1 cellular context compared by ENCODE assay signal in the genomic region with DNA sequence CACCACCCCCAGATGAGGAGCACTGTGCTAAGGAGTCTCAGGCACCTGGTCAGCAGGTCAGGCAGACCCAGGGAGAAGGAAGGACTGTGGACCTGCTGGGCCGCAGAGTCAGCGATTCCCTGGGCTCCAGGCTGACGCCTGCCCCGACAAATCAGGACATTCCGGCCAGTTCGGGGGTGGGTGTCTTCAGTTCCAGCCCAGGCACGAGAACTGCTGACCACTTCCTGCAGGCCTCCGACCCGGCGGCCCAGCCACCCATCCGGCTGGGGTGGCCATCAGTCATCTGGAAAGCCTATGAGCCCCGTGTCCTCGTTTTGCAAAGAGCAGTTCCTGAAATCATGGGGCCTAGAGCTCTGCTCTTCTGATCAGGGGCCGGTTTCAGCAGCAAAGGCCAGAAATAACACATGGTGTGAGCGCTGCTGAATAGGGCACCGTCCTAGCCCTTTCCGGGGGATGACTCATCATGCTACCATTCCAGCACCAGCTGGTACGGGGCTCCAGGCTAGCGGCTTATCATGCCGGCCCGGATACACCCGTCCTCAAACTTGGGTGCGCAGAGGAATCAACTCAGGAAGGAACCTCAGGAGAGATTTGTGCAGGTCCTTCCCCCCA.
A peak's percentile ranks its signal among the peaks of the same experiment; 100 is the strongest.
TF ChIP-seq lines count a peak whose summit lies in the region.

No MANE protein-coding gene starts in this region.

TF ChIP-seq in endothelial cell of umbilical vein, 7 proteins besides CTCF, POLR2A, EP300 and RAD21 (continued from another document):
- TF ChIP-seq, protein P1, sequence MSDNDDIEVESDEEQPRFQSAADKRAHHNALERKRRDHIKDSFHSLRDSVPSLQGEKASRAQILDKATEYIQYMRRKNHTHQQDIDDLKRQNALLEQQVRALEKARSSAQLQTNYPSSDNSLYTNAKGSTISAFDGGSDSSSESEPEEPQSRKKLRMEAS (IDR thresholded peaks at IDR 0.05; ENCODE audit: insufficient read depth, insufficient read length) = peak; percentile 67
- TF ChIP-seq POLR2AphosphoS5 (IDR thresholded peaks at IDR 0.05; ENCODE audit: insufficient read depth, low read depth, low read length) (peak; percentile 95), MYC (IDR thresholded peaks at IDR 0.05; ENCODE audit: low read depth, low read length) (peak; percentile 45), EZH2 (IDR thresholded peaks at IDR 0.05; ENCODE audit: borderline replicate concordance, low read depth, low read length, severe bottlenecking) (no peak), GATA2 (IDR thresholded peaks at IDR 0.05; ENCODE audit: insufficient read depth, insufficient read length, low read depth, low read length) (peak; percentile 94)
